Comparison of ENCODE assay signal across 7 cellular contexts in genomic region chr16:28210264-28210663, GRCh38. TPM values are rescaled to one million over a fixed set of nuclear protein-coding genes. Genes with fewer than 3 reads are reported as not detected.
DNase-seq lines count a peak whose midpoint lies in the region; TF ChIP-seq lines count a peak whose summit lies in the region.

No MANE protein-coding gene starts in this region.

- no CpG with 5 or more reads among the region's 5 CpGs for WGBS in H9 (ENCODE audit: extremely low coverage, insufficient read length, low lambda C conversion rate)

- H3K9me3 ChIP-seq in H9 (ENCODE audit: control insufficient read depth, low read depth, low read length): no peaks in the 10 kb centered on the region
- no peaks in the 10 kb centered on the region for H3K9me3 ChIP-seq in SU-DHL-6 (ENCODE audit: insufficient read depth, low read length)
- no peaks in the 10 kb centered on the region for H3K9me3 ChIP-seq in fibroblast of lung (ENCODE audit: control insufficient read depth, insufficient read depth, low read depth, low read length)
- H3K9me3 ChIP-seq in skeletal muscle tissue (ENCODE audit: control insufficient read depth in 3 of 3, low read length in 3 of 3): no peaks in the 10 kb centered on the region

- H3K36me3 Mint-ChIP-seq in H9 (ENCODE audit: insufficient read depth in 1 of 3, low read depth in 3 of 3): peaks cover 14 to 33% (median 21%) of the 10 kb centered on the region in 3 experiments; a peak in 6 of 7 replicates

- peaks cover 3% of the 10 kb centered on the region for H3K79me1 ChIP-seq in H9 (ENCODE audit: insufficient read depth, low read depth, low read length, poor library complexity, severe bottlenecking)

- no peak overlapping the region for H3K14ac ChIP-seq in H9 (ENCODE audit: insufficient read depth, low read length)

- H3K27ac ChIP-seq in H9 (ENCODE audit: insufficient read length, low read depth, low read length): no peak overlapping the region
- H3K27ac ChIP-seq in SU-DHL-6 (ENCODE audit: low read depth, low read length): 0 out of 2 replicates have a peak overlapping the region, but pooled peaks have one; percentile 55
- peak overlapping the region; percentile 93 for H3K27ac ChIP-seq in fibroblast of lung (ENCODE audit: insufficient read depth, low read length)
- H3K27ac ChIP-seq in skeletal muscle tissue (ENCODE audit: low read depth, low read length): no peak overlapping the region

- H3K23me2 ChIP-seq in H9 (ENCODE audit: insufficient read length, low read depth, low read length, poor library complexity, severe bottlenecking): no peaks in the 10 kb centered on the region

- H3K4me1 ChIP-seq in H9 (ENCODE audit: insufficient read depth, low read length) (no peaks in the 10 kb centered on the region), fibroblast of lung (ENCODE audit: control insufficient read depth, extremely low read depth, insufficient read depth, low read length) (peaks cover 6% of the 10 kb centered on the region), skeletal muscle tissue (ENCODE audit: control insufficient read depth in 3 of 3, insufficient read depth in 3 of 3, low read length in 3 of 3) (peaks cover 9 to 29% (median 10%) of the 10 kb centered on the region in 3 donors)

- H3K4me2 ChIP-seq in H9 (ENCODE audit: insufficient read depth, insufficient read length, low read length) (peak overlapping the region; percentile 70), SU-DHL-6 (ENCODE audit: low read depth, low read length, poor library complexity, severe bottlenecking) (peak overlapping the region; percentile 71), fibroblast of lung (ENCODE audit: extremely low read depth, insufficient read depth, low read length) (peak overlapping the region; percentile 71)

- H3K27me3 ChIP-seq in H9 (ENCODE audit: insufficient read depth, low read length): no peaks in the 10 kb centered on the region
- H3K27me3 ChIP-seq in SU-DHL-6 (ENCODE audit: low read length): no peaks in the 10 kb centered on the region
- H3K27me3 ChIP-seq in fibroblast of lung (ENCODE audit: control insufficient read depth, insufficient read depth, low read length): no peaks in the 10 kb centered on the region
- no peaks in the 10 kb centered on the region for H3K27me3 ChIP-seq in skeletal muscle tissue (ENCODE audit: control insufficient read depth in 3 of 3, insufficient read depth in 3 of 3, low read length in 3 of 3)

- H4K5ac ChIP-seq in H9 (ENCODE audit: insufficient read length, low read depth, low read length): no peak overlapping the region

- no peak overlapping the region for H3K4ac ChIP-seq in H9 (ENCODE audit: low read depth, low read length)

- H4K8ac ChIP-seq in H9 (replicated peaks; ENCODE audit: insufficient read length, low read depth, low read length): no peak overlapping the region

- H3K27ac Mint-ChIP-seq in H9: peak overlapping the region in 1 of 3 experiments; percentile 1; a peak in 3 of 7 replicates

- H3K56ac ChIP-seq in H9 (ENCODE audit: insufficient read length, low read depth, low read length): no peak overlapping the region

- H3K36me3 ChIP-seq in SU-DHL-6 (ENCODE audit: low read length) (peaks cover 8% of the 10 kb centered on the region; the same call in 1 of the 2 replicates), fibroblast of lung (ENCODE audit: control insufficient read depth, insufficient read depth, low read length) (peaks cover 10% of the 10 kb centered on the region), skeletal muscle tissue (ENCODE audit: control insufficient read depth in 3 of 3, insufficient read depth in 3 of 3, low read length in 3 of 3) (peaks cover 9 to 14% (median 10%) of the 10 kb centered on the region in 3 donors)

- DNase-seq in H9 (no peak), fibroblast of lung (ENCODE audit: low read depth in 2 of 2) (no peak), NCI-H1048 (lab: John Stamatoyannopoulos, UW) (no peak), dedifferentiated amniotic fluid mesenchymal stem cell (ENCODE audit: extremely low spot score) (no peak), anterior cingulate cortex (lab: John Stamatoyannopoulos, UW) (no peak)

- TF ChIP-seq CTCF in H9 (conservative IDR thresholded peaks at IDR 0.05): no peak
- no peak for TF ChIP-seq CTCF in SU-DHL-6 (IDR thresholded peaks at IDR 0.05; ENCODE audit: insufficient read depth, low read length, poor library complexity, severe bottlenecking)
- no peak for TF ChIP-seq CTCF in fibroblast of lung (conservative IDR thresholded peaks at IDR 0.05 in 1 of 2, IDR thresholded peaks at IDR 0.05 in 1 of 2; ENCODE audit: low read depth in 1 of 2, low read length in 2 of 2)

- peaks cover 0 to 2% of the 10 kb centered on the region in 2 experiments; a peak in 1 of 5 replicates for H3K9me3 Mint-ChIP-seq in H9

- no peak overlapping the region for H4K91ac ChIP-seq in H9 (ENCODE audit: insufficient read length, low read depth, low read length)

- H4K20me1 ChIP-seq in H9 (ENCODE audit: control insufficient read depth, insufficient read depth, insufficient read length) (no peaks in the 10 kb centered on the region), SU-DHL-6 (ENCODE audit: low read depth, low read length) (no peaks in the 10 kb centered on the region), fibroblast of lung (ENCODE audit: control insufficient read depth, extremely low read depth, insufficient read depth, low read length) (no peaks in the 10 kb centered on the region)

- H3F3A ChIP-seq in SU-DHL-6 (ENCODE audit: insufficient read depth): no peaks in the 10 kb centered on the region

- H2BK5ac ChIP-seq in H9 (ENCODE audit: insufficient read length, low read length): no peak overlapping the region

- no peak overlapping the region for H2BK12ac ChIP-seq in H9 (ENCODE audit: insufficient read length, low read depth, low read length)

- no peak overlapping the region for H3K18ac ChIP-seq in H9 (ENCODE audit: insufficient read length, low read depth, low read length)

- peaks cover 16 to 23% of the 10 kb centered on the region in 2 experiments for H3K4me1 Mint-ChIP-seq in H9

- H3K9ac ChIP-seq in H9 (ENCODE audit: extremely low read depth, insufficient read length, low read length): no peak overlapping the region
- peak overlapping the region; percentile 87 for H3K9ac ChIP-seq in SU-DHL-6 (ENCODE audit: low read length)
- peak overlapping the region; percentile 87 for H3K9ac ChIP-seq in fibroblast of lung (ENCODE audit: insufficient read depth, low read length)
- no peak overlapping the region for H3K9ac ChIP-seq in skeletal muscle tissue (ENCODE audit: low read depth in 1 of 3, low read length in 3 of 3)

- H3K4me3 Mint-ChIP-seq in H9: peak overlapping the region; percentile 86 to 91

- peaks cover 25% of the 10 kb centered on the region; the same call in 1 of the 2 replicates for H3K79me2 ChIP-seq in H9 (ENCODE audit: insufficient read depth, low read length)
- H3K79me2 ChIP-seq in SU-DHL-6 (ENCODE audit: insufficient read depth, low read length): peaks cover 60% of the 10 kb centered on the region
- H3K79me2 ChIP-seq in fibroblast of lung (ENCODE audit: control insufficient read depth, insufficient read depth, low read length): peaks cover 59% of the 10 kb centered on the region

- no peak overlapping the region for H2AFZ ChIP-seq in H9 (ENCODE audit: low read length)
- no peak overlapping the region for H2AFZ ChIP-seq in SU-DHL-6 (ENCODE audit: low read depth, low read length, severe bottlenecking)
- H2AFZ ChIP-seq in fibroblast of lung (ENCODE audit: low read length): no peak overlapping the region

- H2BK15ac ChIP-seq in H9 (ENCODE audit: low read depth, low read length): no peak overlapping the region

- no peak overlapping the region for H2BK20ac ChIP-seq in H9 (ENCODE audit: low read depth, low read length, poor library complexity, severe bottlenecking)

- no peaks in the 10 kb centered on the region for H3K9me2 ChIP-seq in SU-DHL-6 (replicated peaks; ENCODE audit: insufficient read depth, low read length)

- H3K4me3 ChIP-seq in SU-DHL-6 (ENCODE audit: insufficient read depth, low read length, poor library complexity, severe bottlenecking) (peak overlapping the region; percentile 64), fibroblast of lung (replicated peaks in 1 of 4; ENCODE audit: control extremely low read depth in 1 of 4, insufficient read depth in 1 of 4, low read depth in 3 of 4, low read length in 4 of 4) (peak overlapping the region; percentile 56 to 86 (median 84)), skeletal muscle tissue (ENCODE audit: low read length in 3 of 3) (peak overlapping the region in 2 of 3 donors; percentile 29 to 64)

- H3K27me3 Mint-ChIP-seq in H9 (ENCODE audit: low read depth): no peaks in the 10 kb centered on the region

- no peak overlapping the region for H2BK120ac ChIP-seq in H9 (ENCODE audit: low read depth, low read length, poor library complexity, severe bottlenecking)

- H3K23ac ChIP-seq in H9 (ENCODE audit: insufficient read length, low read depth, low read length): no peak overlapping the region

- no peak overlapping the region for H2AK5ac ChIP-seq in H9 (ENCODE audit: insufficient read length, low read length)

- no peak overlapping the region for H3T11ph ChIP-seq in H9 (ENCODE audit: low read length)

RNA-seq across cellular contexts. Expression of gene XPO6, which starts 1.5 kb away (rescaled TPM):
- 124 and 130 TPM in 2 replicates for total RNA-seq in H9 (2021)
- total RNA-seq in fibroblast of lung: 63.9 and 134 TPM in 2 replicates
- 162 and 185 TPM in 2 replicates for polyA plus RNA-seq in fibroblast of lung
- 138 and 147 TPM in 2 replicates for polyA plus RNA-seq in fibroblast of lung (2012)
- polyA minus RNA-seq in fibroblast of lung (ENCODE audit: low replicate concordance): 605 and 618 TPM in 2 replicates
- total RNA-seq in skeletal muscle tissue: 33.9 TPM

Comparison
In these comparisons a context has a peak if more than half of its experiments do, and no peak if none do; other contexts are left out.
1. H3K27ac ChIP-seq: peak in SU-DHL-6 (single experiment) and fibroblast of lung (single experiment); none in H9 (single experiment) and skeletal muscle tissue (single experiment).
2. H3K9ac ChIP-seq: peak in SU-DHL-6 (single experiment) and fibroblast of lung (single experiment); none in H9 (single experiment) and skeletal muscle tissue (0 of 3).
3. Peak in every context shown above with its lines, with median percentiles within 50 percentile points of each other: H3K4me2 ChIP-seq and H3K4me3 ChIP-seq.